ENCODE assay signal across 8 cellular contexts in the genomic region with DNA sequence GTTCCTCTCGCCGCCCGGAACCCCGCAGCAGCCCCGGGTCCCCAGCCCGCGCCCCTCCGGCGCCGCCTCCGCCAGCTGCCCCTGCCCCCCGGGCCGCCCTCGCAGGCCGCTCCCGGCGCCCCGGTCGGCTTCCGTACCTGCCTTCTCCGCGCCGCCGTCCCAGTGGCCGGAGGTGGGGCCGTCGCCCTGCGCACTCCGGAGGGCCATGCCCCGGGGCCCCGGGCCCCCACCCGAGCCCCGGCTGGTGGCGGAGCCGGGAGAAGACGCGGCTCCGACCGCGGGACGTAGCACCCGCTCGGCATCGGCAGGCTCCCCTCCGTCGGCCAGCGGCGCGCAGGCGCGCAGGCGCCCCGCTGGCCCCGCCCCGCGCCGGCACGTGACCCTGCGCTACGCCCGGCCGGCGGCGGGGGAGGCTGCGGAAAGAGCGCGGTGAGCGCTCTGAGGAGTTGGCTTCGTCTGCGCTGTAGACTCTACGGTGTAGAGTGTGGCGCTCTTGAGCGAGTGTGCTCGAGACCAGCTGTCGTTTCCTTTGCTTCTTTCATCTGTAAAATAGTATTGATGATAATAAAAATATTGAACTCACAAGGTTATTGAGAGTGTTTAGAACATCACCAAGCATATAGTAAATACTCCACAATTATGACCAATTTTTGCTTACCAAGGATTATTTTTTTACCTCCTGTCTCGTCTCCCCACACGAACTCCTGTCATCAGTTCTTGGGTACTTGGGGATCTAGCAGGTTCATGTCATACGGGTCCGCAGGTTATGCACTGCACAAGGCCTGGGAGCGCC. TPM values are rescaled to one million over a fixed set of nuclear protein-coding genes. Genes with fewer than 3 reads are reported as not detected.
DNase-seq lines count a peak whose midpoint lies in the region; ATAC-seq and TF ChIP-seq lines count a peak whose summit lies in the region.

A gene with protein sequence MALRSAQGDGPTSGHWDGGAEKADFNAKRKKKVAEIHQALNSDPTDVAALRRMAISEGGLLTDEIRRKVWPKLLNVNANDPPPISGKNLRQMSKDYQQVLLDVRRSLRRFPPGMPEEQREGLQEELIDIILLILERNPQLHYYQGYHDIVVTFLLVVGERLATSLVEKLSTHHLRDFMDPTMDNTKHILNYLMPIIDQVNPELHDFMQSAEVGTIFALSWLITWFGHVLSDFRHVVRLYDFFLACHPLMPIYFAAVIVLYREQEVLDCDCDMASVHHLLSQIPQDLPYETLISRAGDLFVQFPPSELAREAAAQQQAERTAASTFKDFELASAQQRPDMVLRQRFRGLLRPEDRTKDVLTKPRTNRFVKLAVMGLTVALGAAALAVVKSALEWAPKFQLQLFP (minus strand): TSS at position 335 of the 793 bp plus-strand sequence. CDS start 128 bp downstream, at position 207.

- no peak within 1 kb of the TSS; the same call in 1 of the 2 replicates for H3K27ac ChIP-seq in SU-DHL-6 (ENCODE audit: low read depth, low read length)
- H3K27ac ChIP-seq in cardiac muscle cell: peak within 1 kb of the TSS; percentile 94
- H3K27ac ChIP-seq in trophoblast cell (ENCODE audit: low read depth, low read length): peak within 1 kb of the TSS; percentile 89
- peak within 1 kb of the TSS; percentile 82 to 92 (median 92) for H3K27ac ChIP-seq in tibial nerve

- H3K27me3 ChIP-seq in SU-DHL-6 (ENCODE audit: low read length) (no peaks in the 10 kb centered on the region), cardiac muscle cell (no peaks in the 10 kb centered on the region), trophoblast cell (ENCODE audit: insufficient read depth, low read length) (no peaks in the 10 kb centered on the region), tibial nerve (no peaks in the 10 kb centered on the region)

- ATAC-seq in HG02798 (IDR thresholded peaks at IDR 0.05; ENCODE audit: poor library complexity, unreplicated experiment): peak; percentile 95
- ATAC-seq in activated naive CD8-positive, alpha-beta T cell treated with anti-CD3 and anti-CD28 coated beads, Interleukin-2, amount 10 ng/mL, durations not matched to agents 7 days and 5 days (ENCODE audit: low read depth): peak; percentile 97

- H3K9me3 ChIP-seq in SU-DHL-6 (ENCODE audit: insufficient read depth, low read length): peaks cover 2% of the 10 kb centered on the region; the same call in 1 of the 2 replicates
- no peaks in the 10 kb centered on the region for H3K9me3 ChIP-seq in cardiac muscle cell (ENCODE audit: low read depth)
- no peaks in the 10 kb centered on the region for H3K9me3 ChIP-seq in trophoblast cell (ENCODE audit: insufficient read depth, low read depth, low read length)
- H3K9me3 ChIP-seq in tibial nerve: no peaks in the 10 kb centered on the region

- TF ChIP-seq CTCF in GM12875 (IDR thresholded peaks at IDR 0.05; ENCODE audit: borderline replicate concordance, insufficient read depth, low read depth, low read length) (peak; percentile 12; the same call in 1 of the 2 replicates), SU-DHL-6 (IDR thresholded peaks at IDR 0.05; ENCODE audit: insufficient read depth, low read length, poor library complexity, severe bottlenecking) (no peak), cardiac muscle cell (IDR thresholded peaks at IDR 0.05; ENCODE audit: low read depth, low read length) (peak; percentile 27), tibial nerve (IDR thresholded peaks at IDR 0.05) (peak in 4 of 5 experiments; percentile 14 to 59 (median 34))

- H4K12ac ChIP-seq in trophoblast cell (ENCODE audit: low read depth, low read length): peak within 1 kb of the TSS; percentile 65

- TF ChIP-seq POLR2A in tibial nerve (IDR thresholded peaks at IDR 0.05): peak; percentile 68 to 89

- H3K14ac ChIP-seq in trophoblast cell (ENCODE audit: low read length): peak within 1 kb of the TSS; percentile 91

- peak in 1 of 2 donors; percentile 59 for TF ChIP-seq EP300 in tibial nerve (IDR thresholded peaks at IDR 0.05)

- H2AK5ac ChIP-seq in trophoblast cell (ENCODE audit: low read length): no peak within 1 kb of the TSS

- H3K36me3 ChIP-seq in SU-DHL-6 (ENCODE audit: low read length) (no peaks in the 10 kb centered on the region), cardiac muscle cell (no peaks in the 10 kb centered on the region), trophoblast cell (ENCODE audit: control insufficient read depth in 1 of 2, insufficient read depth in 2 of 2, low read length in 2 of 2) (peaks cover 0 to 5% of the 10 kb centered on the region in 2 experiments), tibial nerve (no peaks in the 10 kb centered on the region)

- H3K4me1 ChIP-seq in cardiac muscle cell (ENCODE audit: low read depth) (peaks cover 18% of the 10 kb centered on the region), trophoblast cell (ENCODE audit: control insufficient read depth in 1 of 2, insufficient read depth in 2 of 2, low read length in 2 of 2) (peaks cover 3 to 10% of the 10 kb centered on the region in 2 experiments), tibial nerve (peaks cover 0 to 42% (median 18%) of the 10 kb centered on the region in 4 donors)

- no peak within 1 kb of the TSS for H3K23ac ChIP-seq in trophoblast cell (ENCODE audit: low read length)

- H2AFZ ChIP-seq in SU-DHL-6 (ENCODE audit: low read depth, low read length, severe bottlenecking) (peak within 1 kb of the TSS; percentile 83), trophoblast cell (ENCODE audit: insufficient read depth, low read length, poor library complexity) (peak within 1 kb of the TSS; percentile 75)

- peaks cover 2% of the 10 kb centered on the region for H3K9me3 Mint-ChIP-seq in activated naive CD8-positive, alpha-beta T cell treated with anti-CD3 and anti-CD28 coated beads, Interleukin-2, amount 10 ng/mL, durations not matched to agents 7 days and 5 days

- peak within 1 kb of the TSS; percentile 94 for H3K27ac Mint-ChIP-seq in activated naive CD8-positive, alpha-beta T cell treated with anti-CD3 and anti-CD28 coated beads, Interleukin-2, amount 10 ng/mL, durations not matched to agents 7 days and 5 days

- peak; percentile 94 to 97 (median 94) for DNase-seq in NCI-H1417 (lab: John Stamatoyannopoulos, UW)
- peak; percentile 95 for DNase-seq in activated naive CD8-positive, alpha-beta T cell treated with anti-CD3 and anti-CD28 coated beads, Interleukin-2, amount 10 ng/mL, durations not matched to agents 7 days and 5 days
- DNase-seq in cardiac muscle cell (ENCODE audit: low read depth in 1 of 2, low spot score in 1 of 2): peak; percentile 89 to 94
- DNase-seq in trophoblast cell: peak; percentile 76 to 94
- peak; percentile 57 to 64 for DNase-seq in tibial nerve (ENCODE audit: low spot score in 2 of 2)

- WGBS in trophoblast cell (ENCODE audit: extremely low coverage, insufficient coverage, insufficient read length): no CpG with 5 or more reads among the region's 80 CpGs
- WGBS in tibial nerve, 2 donors: 0% methylated on average over 16 to 66 of the region's 80 CpGs

- H3K9ac ChIP-seq in SU-DHL-6 (ENCODE audit: low read length): peak within 1 kb of the TSS; percentile 69
- peak within 1 kb of the TSS; percentile 98 for H3K9ac ChIP-seq in trophoblast cell (ENCODE audit: low read length)

- peak within 1 kb of the TSS; percentile 91 for H3K18ac ChIP-seq in trophoblast cell (ENCODE audit: low read length)

- peak within 1 kb of the TSS; percentile 85 for H4K91ac ChIP-seq in trophoblast cell (ENCODE audit: low read depth, low read length)

- peaks cover 12% of the 10 kb centered on the region for H4K20me1 ChIP-seq in SU-DHL-6 (ENCODE audit: low read depth, low read length)

- peaks cover 10% of the 10 kb centered on the region for H3K79me1 ChIP-seq in trophoblast cell (ENCODE audit: low read length)

- H3F3A ChIP-seq in SU-DHL-6 (ENCODE audit: insufficient read depth): no peaks in the 10 kb centered on the region

- H3K4me1 Mint-ChIP-seq in activated naive CD8-positive, alpha-beta T cell treated with anti-CD3 and anti-CD28 coated beads, Interleukin-2, amount 10 ng/mL, durations not matched to agents 7 days and 5 days: peaks cover 34% of the 10 kb centered on the region

- H3K9me2 ChIP-seq in SU-DHL-6 (replicated peaks; ENCODE audit: insufficient read depth, low read length): no peaks in the 10 kb centered on the region

- peak within 1 kb of the TSS; percentile 94 for H3K4me3 Mint-ChIP-seq in activated naive CD8-positive, alpha-beta T cell treated with anti-CD3 and anti-CD28 coated beads, Interleukin-2, amount 10 ng/mL, durations not matched to agents 7 days and 5 days

- H2BK120ac ChIP-seq in trophoblast cell (ENCODE audit: insufficient read depth, low read length, poor library complexity): peak within 1 kb of the TSS; percentile 61

- peak within 1 kb of the TSS; percentile 28 for H3K4ac ChIP-seq in trophoblast cell (ENCODE audit: low read depth, low read length)

- peak within 1 kb of the TSS; percentile 87 for H4K8ac ChIP-seq in trophoblast cell (ENCODE audit: low read depth, low read length)

- H2BK12ac ChIP-seq in trophoblast cell (ENCODE audit: low read length): peak within 1 kb of the TSS; percentile 29

- H3K27me3 Mint-ChIP-seq in activated naive CD8-positive, alpha-beta T cell treated with anti-CD3 and anti-CD28 coated beads, Interleukin-2, amount 10 ng/mL, durations not matched to agents 7 days and 5 days: peaks cover 3% of the 10 kb centered on the region

- H3K79me2 ChIP-seq in SU-DHL-6 (ENCODE audit: insufficient read depth, low read length) (peaks cover 36% of the 10 kb centered on the region; the same call in 1 of the 2 replicates), trophoblast cell (ENCODE audit: control insufficient read depth, insufficient read depth, low read length, poor library complexity) (peaks cover 11% of the 10 kb centered on the region)

- POLR2A ChIA-PET in activated naive CD8-positive, alpha-beta T cell treated with anti-CD3 and anti-CD28 coated beads, Interleukin-2, amount 10 ng/mL, durations not matched to agents 7 days and 5 days (lab: Charles Lee): interaction anchor here (0.6 to 3.5 kb wide), 11 partner anchors 14 to 152 kb away, joined by 3 to 27 read pairs (median 6); a partner anchor contains a TSS

- H3K4me2 ChIP-seq in SU-DHL-6 (ENCODE audit: low read depth, low read length, poor library complexity, severe bottlenecking) (peak within 1 kb of the TSS; percentile 62), trophoblast cell (ENCODE audit: low read length) (peak within 1 kb of the TSS; percentile 86)

- H3K4me3 ChIP-seq in GM12875 (ENCODE audit: low read depth, low read length) (peak within 1 kb of the TSS; percentile 74), SU-DHL-6 (ENCODE audit: insufficient read depth, low read length, poor library complexity, severe bottlenecking) (peak within 1 kb of the TSS; percentile 67), cardiac muscle cell (peak within 1 kb of the TSS; percentile 94), trophoblast cell (ENCODE audit: low read depth, low read length) (peak within 1 kb of the TSS; percentile 93), tibial nerve (peak within 1 kb of the TSS; percentile 61 to 98 (median 86))

- H2BK5ac ChIP-seq in trophoblast cell (ENCODE audit: low read depth, low read length, poor library complexity): peak within 1 kb of the TSS; percentile 42

- H3K36me3 Mint-ChIP-seq in activated naive CD8-positive, alpha-beta T cell treated with anti-CD3 and anti-CD28 coated beads, Interleukin-2, amount 10 ng/mL, durations not matched to agents 7 days and 5 days: peaks cover 7% of the 10 kb centered on the region

RNA-seq across cellular contexts. Expression of the gene that starts here (rescaled TPM):
- total RNA-seq in activated naive CD8-positive, alpha-beta T cell treated with anti-CD3 and anti-CD28 coated beads, Interleukin-2, amount 10 ng/mL, durations not matched to agents 7 days and 5 days: 10 to 100 TPM; 36.8 to 38.0 TPM
- total RNA-seq in cardiac muscle cell: 34.4 and 40.0 TPM in 2 replicates
- polyA plus RNA-seq in cardiac muscle cell: 29.0 and 31.3 TPM in 2 replicates
- polyA plus RNA-seq in trophoblast cell (2013): 41.1 and 43.4 TPM in 2 replicates
- 10 to 100 TPM; 38.5 to 52.0 (median 44.3) TPM for total RNA-seq in tibial nerve
